Comparison of ENCODE assay signal across 1 cellular context in genomic region chr5:115575167-115576070, GRCh38.
TF ChIP-seq lines count a peak whose summit lies in the region.

No MANE protein-coding gene starts in this region.

TF ChIP-seq in endothelial cell of umbilical vein, 7 proteins besides CTCF, POLR2A, EP300 and RAD21 (continued from another document):
- TF ChIP-seq MAX (IDR thresholded peaks at IDR 0.05; ENCODE audit: insufficient read depth, insufficient read length) (no peak), JUN (IDR thresholded peaks at IDR 0.05; ENCODE audit: borderline replicate concordance, insufficient read depth, insufficient read length, low read depth) (peak; percentile 91), EZH2 (IDR thresholded peaks at IDR 0.05; ENCODE audit: borderline replicate concordance, low read depth, low read length, severe bottlenecking) (no peak), GATA2 (IDR thresholded peaks at IDR 0.05; ENCODE audit: insufficient read depth, insufficient read length, low read depth, low read length) (peak; percentile 35)
